ENCODE assay signal across 2 cellular contexts in the genomic region with DNA sequence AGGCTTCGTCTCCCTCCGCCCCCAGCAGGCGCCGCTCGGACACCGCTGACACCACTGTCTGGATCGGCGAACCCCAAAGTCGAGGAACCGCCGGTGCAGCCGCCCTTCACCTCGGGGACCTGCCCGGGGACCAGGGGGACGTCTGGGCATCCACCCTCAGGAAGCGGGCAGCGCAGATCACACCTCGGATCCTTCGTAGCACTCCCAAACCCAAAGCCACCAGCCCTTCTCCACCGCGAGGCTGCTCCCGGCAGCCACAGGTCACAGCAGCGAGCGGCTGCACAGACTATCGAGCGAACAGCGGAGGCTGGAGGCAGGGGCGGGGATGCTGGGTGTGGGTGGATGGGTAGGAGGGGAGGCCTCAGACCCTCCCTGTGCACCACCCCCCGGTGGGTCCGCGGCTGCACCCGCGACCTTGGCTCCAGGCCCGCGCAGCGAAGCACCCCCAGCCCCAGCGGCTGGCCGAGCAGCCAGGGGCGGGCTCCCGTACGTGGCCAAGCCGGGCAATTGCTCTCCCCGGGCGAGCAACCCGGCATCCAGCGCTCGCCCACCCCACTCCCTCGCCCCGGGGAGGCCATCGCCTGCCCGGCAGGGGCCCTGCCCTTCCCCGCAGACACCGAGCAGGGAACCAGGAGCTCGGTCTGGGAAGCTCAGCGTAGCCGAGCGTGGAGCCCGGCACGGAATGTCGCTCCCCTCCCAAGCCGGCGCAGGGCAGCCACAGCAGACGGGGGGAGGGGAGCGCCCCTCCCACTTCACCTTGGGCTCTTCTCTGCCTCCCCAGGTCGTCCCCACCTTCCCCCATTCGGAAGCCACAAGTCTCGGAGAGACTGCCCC.
TF ChIP-seq lines count a peak whose summit lies in the region.

No MANE protein-coding gene starts in this region.

TF ChIP-seq in GM12891, 5 proteins besides CTCF, POLR2A, EP300 and RAD21 (continued from another document):
- TF ChIP-seq POU2F2 (IDR thresholded peaks at IDR 0.05; ENCODE audit: low read depth, low read length) (no peak), TAF1 (IDR thresholded peaks at IDR 0.05; ENCODE audit: low read depth, low read length) (no peak)
TF ChIP-seq in GM12891: peak in this region for 0.

TF ChIP-seq in K562, 482 proteins besides CTCF, POLR2A, EP300 and RAD21:
- TF ChIP-seq, protein P1, sequence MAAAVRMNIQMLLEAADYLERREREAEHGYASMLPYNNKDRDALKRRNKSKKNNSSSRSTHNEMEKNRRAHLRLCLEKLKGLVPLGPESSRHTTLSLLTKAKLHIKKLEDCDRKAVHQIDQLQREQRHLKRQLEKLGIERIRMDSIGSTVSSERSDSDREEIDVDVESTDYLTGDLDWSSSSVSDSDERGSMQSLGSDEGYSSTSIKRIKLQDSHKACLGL (CRISPR knock-in tag; IDR thresholded peaks at IDR 0.05; ENCODE audit: borderline replicate concordance, poor library complexity, severe bottlenecking): no peak
- TF ChIP-seq EZH2 (IDR thresholded peaks at IDR 0.05; ENCODE audit: borderline replicate concordance, low read depth, low read length) (no peak), GATA2 (CRISPR knock-in tag; IDR thresholded peaks at IDR 0.05) (no peak), MECOM (CRISPR knock-in tag; IDR thresholded peaks at IDR 0.05) (no peak), ZNF143 (CRISPR knock-in tag; IDR thresholded peaks at IDR 0.05) (no peak), TCF7 (IDR thresholded peaks at IDR 0.05; ENCODE audit: borderline replicate concordance) (no peak), ASH1L (IDR thresholded peaks at IDR 0.05; ENCODE audit: borderline replicate concordance, low read depth, partially characterized antibody) (no peak), BRCA1 (IDR thresholded peaks at IDR 0.05) (no peak), BRCA1 (CRISPR knock-in tag; IDR thresholded peaks at IDR 0.05) (no peak), PYGO2 (tag; IDR thresholded peaks at IDR 0.05) (no peak), NCOR1 (IDR thresholded peaks at IDR 0.05) (no peak), ZBTB1 (CRISPR knock-in tag; IDR thresholded peaks at IDR 0.05; ENCODE audit: borderline replicate concordance, low read depth) (no peak), CHCHD3 (CRISPR knock-in tag; IDR thresholded peaks at IDR 0.05) (no peak), HDAC8 (tag; IDR thresholded peaks at IDR 0.05) (no peak)
- TF ChIP-seq, protein P2, sequence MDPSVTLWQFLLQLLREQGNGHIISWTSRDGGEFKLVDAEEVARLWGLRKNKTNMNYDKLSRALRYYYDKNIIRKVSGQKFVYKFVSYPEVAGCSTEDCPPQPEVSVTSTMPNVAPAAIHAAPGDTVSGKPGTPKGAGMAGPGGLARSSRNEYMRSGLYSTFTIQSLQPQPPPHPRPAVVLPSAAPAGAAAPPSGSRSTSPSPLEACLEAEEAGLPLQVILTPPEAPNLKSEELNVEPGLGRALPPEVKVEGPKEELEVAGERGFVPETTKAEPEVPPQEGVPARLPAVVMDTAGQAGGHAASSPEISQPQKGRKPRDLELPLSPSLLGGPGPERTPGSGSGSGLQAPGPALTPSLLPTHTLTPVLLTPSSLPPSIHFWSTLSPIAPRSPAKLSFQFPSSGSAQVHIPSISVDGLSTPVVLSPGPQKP (CRISPR knock-in tag; IDR thresholded peaks at IDR 0.05): no peak
